ENCODE assay signal across 8 cellular contexts in the genomic region with DNA sequence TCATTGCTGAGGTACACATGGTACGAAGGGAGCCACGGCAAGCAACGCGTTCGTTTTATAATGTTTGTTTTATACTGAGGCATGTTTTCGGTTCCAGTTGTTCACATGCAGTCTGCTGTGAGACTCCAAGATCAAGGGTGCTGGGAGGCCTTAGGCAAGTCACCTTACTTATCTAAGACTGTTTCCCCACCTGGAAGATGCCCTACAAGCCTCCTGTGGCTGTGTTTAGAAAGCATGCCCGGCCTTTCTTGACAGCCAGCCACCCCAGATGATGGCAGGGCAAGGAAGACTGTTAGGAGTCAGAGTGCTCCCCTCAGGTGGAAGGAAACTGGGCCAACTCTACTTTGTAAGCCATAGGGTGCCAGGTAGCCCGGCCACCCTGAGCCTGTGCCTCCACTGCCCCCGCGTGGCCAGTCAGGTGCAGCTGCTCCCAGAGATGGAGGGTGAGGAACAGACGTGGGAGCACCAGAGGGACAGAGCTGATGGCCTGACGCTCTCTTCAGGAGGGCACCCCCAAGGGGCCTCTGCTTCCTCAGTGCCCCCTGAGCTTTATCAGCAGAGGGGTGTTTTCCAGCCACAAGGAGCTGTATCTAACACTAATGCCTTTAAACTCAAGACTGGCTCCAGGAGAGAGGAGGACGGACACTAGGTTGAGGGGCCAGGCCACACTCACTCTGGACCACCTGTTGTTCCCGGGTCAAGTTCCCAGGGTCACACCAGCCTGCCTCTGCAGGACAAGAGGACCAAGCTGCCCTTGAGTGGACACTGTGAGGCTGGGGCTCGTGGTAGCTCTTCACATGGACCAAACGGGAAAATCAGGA. TPM values are rescaled to one million over a fixed set of nuclear protein-coding genes. Genes with fewer than 3 reads are reported as not detected.
DNase-seq lines count a peak whose midpoint lies in the region; ATAC-seq and TF ChIP-seq lines count a peak whose summit lies in the region.

No MANE protein-coding gene starts in this region.

- H3K36me3 ChIP-seq in CD4-positive, CD25-positive, alpha-beta regulatory T cell (ENCODE audit: control insufficient read depth, insufficient read depth, low read length) = peaks cover 68% of the 10 kb centered on the region
- peaks cover 64% of the 10 kb centered on the region for H3K36me3 ChIP-seq in RWPE2 (ENCODE audit: low read depth)
- peaks cover 10 to 47% of the 10 kb centered on the region in 2 donors for H3K36me3 ChIP-seq in psoas muscle (ENCODE audit: insufficient read depth in 1 of 2, low read depth in 1 of 2)

- ATAC-seq in CD4-positive, CD25-positive, alpha-beta regulatory T cell (ENCODE audit: low read depth in 2 of 2) = peak; percentile 89 to 93
- ATAC-seq in HG02610 (IDR thresholded peaks at IDR 0.05; ENCODE audit: unreplicated experiment) (peak; percentile 50), RWPE2 (ENCODE audit: low read depth) (peak; percentile 79), psoas muscle (peak; percentile 60 to 70 (median 66)), GM18498 (IDR thresholded peaks at IDR 0.05; ENCODE audit: unreplicated experiment) (no peak)

- no peaks in the 10 kb centered on the region for H3K27me3 Mint-ChIP-seq in CD4-positive, CD25-positive, alpha-beta regulatory T cell
- peaks cover 5% of the 10 kb centered on the region for H3K27me3 Mint-ChIP-seq in glutamatergic neuron (ENCODE audit: unreplicated experiment)

- no peak overlapping the region for H3K4me3 ChIP-seq in CD4-positive, CD25-positive, alpha-beta regulatory T cell (ENCODE audit: low read depth, low read length)
- no peak overlapping the region for H3K4me3 ChIP-seq in RWPE2 (ENCODE audit: severe bottlenecking)
- H3K4me3 ChIP-seq in psoas muscle = no peak overlapping the region

- H3K4me3 Mint-ChIP-seq in CD4-positive, CD25-positive, alpha-beta regulatory T cell = peak overlapping the region in 2 of 4 donors; percentile 69 to 83
- no peak overlapping the region for H3K4me3 Mint-ChIP-seq in glutamatergic neuron (ENCODE audit: unreplicated experiment)

- peak; percentile 87 for TF ChIP-seq CTCF in RWPE2 (IDR thresholded peaks at IDR 0.05; ENCODE audit: poor library complexity, severe bottlenecking)
- peak; percentile 55 for TF ChIP-seq CTCF in glutamatergic neuron (IDR thresholded peaks at IDR 0.05; ENCODE audit: partially characterized antibody, unreplicated experiment)
- peak; percentile 70 for TF ChIP-seq CTCF in psoas muscle (IDR thresholded peaks at IDR 0.05)

- H3K4me1 Mint-ChIP-seq in CD4-positive, CD25-positive, alpha-beta regulatory T cell = peaks cover 0 to 49% (median 22%) of the 10 kb centered on the region in 4 donors
- no peaks in the 10 kb centered on the region for H3K4me1 Mint-ChIP-seq in glutamatergic neuron (ENCODE audit: low read depth, unreplicated experiment)

- peak; percentile 63 to 80 (median 77) for DNase-seq in CD4-positive, CD25-positive, alpha-beta regulatory T cell
- no peak for DNase-seq in RWPE2 (ENCODE audit: low spot score)
- peak; percentile 76 for DNase-seq in activated gamma-delta T cell treated with Interleukin-2 at 50 U/mL for 16 hours
- peak; percentile 69 for DNase-seq in glutamatergic neuron
- peak; percentile 67 to 81 for DNase-seq in psoas muscle
- no peak for DNase-seq in DMS79 treated with DMSO at 0.1 percent for 48 hours (lab: John Stamatoyannopoulos, UW)

- peak overlapping the region; percentile 84 to 89 (median 89) for H3K27ac Mint-ChIP-seq in CD4-positive, CD25-positive, alpha-beta regulatory T cell
- no peak overlapping the region for H3K27ac Mint-ChIP-seq in glutamatergic neuron (ENCODE audit: unreplicated experiment)

- peaks cover 0 to 1% (median 0%) of the 10 kb centered on the region in 7 donors for H3K9me3 Mint-ChIP-seq in CD4-positive, CD25-positive, alpha-beta regulatory T cell
- peaks cover 3% of the 10 kb centered on the region for H3K9me3 Mint-ChIP-seq in glutamatergic neuron (ENCODE audit: unreplicated experiment)

- peaks cover 15% of the 10 kb centered on the region for H3K4me1 ChIP-seq in CD4-positive, CD25-positive, alpha-beta regulatory T cell (ENCODE audit: control insufficient read depth, insufficient read depth, low read length, poor library complexity, severe bottlenecking)
- H3K4me1 ChIP-seq in RWPE2 (ENCODE audit: insufficient read depth, poor library complexity, severe bottlenecking) (no peaks in the 10 kb centered on the region), psoas muscle (peaks cover 17% of the 10 kb centered on the region)

- H3K27me3 ChIP-seq in CD4-positive, CD25-positive, alpha-beta regulatory T cell (ENCODE audit: control insufficient read depth, insufficient read depth, low read length) = no peaks in the 10 kb centered on the region
- no peaks in the 10 kb centered on the region for H3K27me3 ChIP-seq in RWPE2 (ENCODE audit: insufficient read depth, poor library complexity, severe bottlenecking)
- H3K27me3 ChIP-seq in psoas muscle (ENCODE audit: insufficient read depth in 3 of 3, low read length in 2 of 3) = no peaks in the 10 kb centered on the region

- peaks cover 32% of the 10 kb centered on the region for H3K36me3 Mint-ChIP-seq in CD4-positive, CD25-positive, alpha-beta regulatory T cell
- H3K36me3 Mint-ChIP-seq in glutamatergic neuron (ENCODE audit: unreplicated experiment) = no peaks in the 10 kb centered on the region

- H3K9me3 ChIP-seq in CD4-positive, CD25-positive, alpha-beta regulatory T cell (ENCODE audit: control insufficient read depth in 2 of 2, low read length in 2 of 2) = no peaks in the 10 kb centered on the region
- H3K9me3 ChIP-seq in RWPE2 (ENCODE audit: severe bottlenecking) (no peaks in the 10 kb centered on the region), psoas muscle (no peaks in the 10 kb centered on the region)

- intact Hi-C loops in psoas muscle (cut with DNase I) = loop anchor here (1.0 to 2.0 kb wide), 2 partner anchors 26 kb away; no protein-coding TSS in a partner anchor

- 56 to 66% (median 56%) methylated on average over 16 of the region's 16 CpGs for WGBS in psoas muscle, 3 donors

- peak overlapping the region; percentile 49 for H3K27ac ChIP-seq in CD4-positive, CD25-positive, alpha-beta regulatory T cell (ENCODE audit: insufficient read depth, low read length, poor library complexity, severe bottlenecking)
- H3K27ac ChIP-seq in RWPE2 (ENCODE audit: poor library complexity, severe bottlenecking) = no peak overlapping the region
- no peak overlapping the region for H3K27ac ChIP-seq in psoas muscle

RNA-seq across cellular contexts. Expression of a gene that starts 5.4 kb away (rescaled TPM):
- 35.4 TPM for total RNA-seq in CD4-positive, CD25-positive, alpha-beta regulatory T cell
- polyA plus RNA-seq in CD4-positive, CD25-positive, alpha-beta regulatory T cell = 10 to 100 TPM; 16.2 to 22.0 (median 17.7) TPM
- total RNA-seq in glutamatergic neuron (ENCODE audit: unreplicated experiment) = 67.8 TPM
- 10 to 100 TPM; 15.2 to 32.8 (median 19.9) TPM for total RNA-seq in psoas muscle
- 10 to 100 TPM; 25.8 to 52.5 (median 25.8) TPM for polyA plus RNA-seq in psoas muscle

RNA-seq across cellular contexts. Expression of a gene that starts 22.3 kb away (rescaled TPM):
- 177 TPM for total RNA-seq in CD4-positive, CD25-positive, alpha-beta regulatory T cell
- polyA plus RNA-seq in CD4-positive, CD25-positive, alpha-beta regulatory T cell = 100 to 1,000 TPM; 373 to 453 (median 405) TPM
- total RNA-seq in glutamatergic neuron (ENCODE audit: unreplicated experiment) = 26.9 TPM
- total RNA-seq in psoas muscle = 10 to 100 TPM in 1 of 4 donors, 1 to 10 TPM in 3; 3.9 to 16.6 (median 4.9) TPM
- polyA plus RNA-seq in psoas muscle = 10 to 100 TPM in 1 of 3 donors, 1 to 10 TPM in 2; 2.4 to 37.1 (median 3.1) TPM

RNA-seq across cellular contexts. Expression of a gene that starts 33.7 kb away (rescaled TPM):
- total RNA-seq in CD4-positive, CD25-positive, alpha-beta regulatory T cell = 85.5 TPM
- 100 to 1,000 TPM in 2 of 4 donors, 10 to 100 TPM in 2; 75.6 to 159 (median 104) TPM for polyA plus RNA-seq in CD4-positive, CD25-positive, alpha-beta regulatory T cell
- 2.1 TPM for total RNA-seq in glutamatergic neuron (ENCODE audit: unreplicated experiment)
- under 1 TPM; 0.62 to 0.78 (median 0.67) TPM for total RNA-seq in psoas muscle
- polyA plus RNA-seq in psoas muscle = under 1 TPM; 0.69 to 0.82 (median 0.75) TPM

RNA-seq across cellular contexts. Expression of a gene that starts 58.0 kb away (rescaled TPM):
- 0.52 TPM for total RNA-seq in CD4-positive, CD25-positive, alpha-beta regulatory T cell
- under 1 TPM in 2 of 4 donors, not detected in 2; 0.19 to 0.21 TPM for polyA plus RNA-seq in CD4-positive, CD25-positive, alpha-beta regulatory T cell
- not detected for total RNA-seq in glutamatergic neuron (ENCODE audit: unreplicated experiment)
- under 1 TPM in 2 of 4 donors, not detected in 2; 0.32 to 0.39 TPM for total RNA-seq in psoas muscle
- under 1 TPM in 2 of 3 donors, not detected in 1; 0.09 to 0.16 TPM for polyA plus RNA-seq in psoas muscle

Comparison
In these comparisons a context has a peak if more than half of its experiments do, and no peak if none do; other contexts are left out.
1. DNase-seq: peak in CD4-positive, CD25-positive, alpha-beta regulatory T cell (3 of 3), activated gamma-delta T cell treated with Interleukin-2 at 50 U/mL for 16 hours (single experiment), glutamatergic neuron (single experiment) and psoas muscle (2 of 2); none in RWPE2 (single experiment) and DMS79 treated with DMSO at 0.1 percent for 48 hours (single experiment).
2. RNA of a gene that starts 33.7 kb away (total RNA-seq): 85.5 TPM in CD4-positive, CD25-positive, alpha-beta regulatory T cell (single experiment); 2.1 TPM in glutamatergic neuron (single experiment) and 0.62 to 0.78 TPM in psoas muscle; every median in the first group is over 10 times any median in the second.
3. Peak in every context shown above with its lines, with median percentiles within 50 percentile points of each other: CTCF ChIP-seq.